In genomic region chr20:3412600-3413392, GRCh38 we compare ENCODE assay signal across 33 cellular contexts.
"Had no signal": no experiment of that assay in that cellular context is flagged by ENCODE, and none has a peak within 500 bp of the region (broad histone marks: within the 10 kb centered on the region; RNA-seq: fewer than 3 reads in every experiment).

No MANE protein-coding gene starts in this region.

- FAIRE-seq: urothelium cell line had no signal

- H3K27ac Mint-ChIP-seq: naive B cell; naive thymus-derived CD8-positive, alpha-beta T cell; natural killer cell treated with Interleukin-12 subunit alpha and Interleukin-12 subunit beta and Interleukin-15 and Interleukin-18, amount 100 ng/mL, for 72 hours; nephron progenitor cell; neural progenitor cell; progenitor cell of endocrine pancreas; stimulated activated memory B cell treated with anti-CD40 and anti-IgM and Interleukin-4, amounts not matched to agents 10 μg/mL and 1 μg/mL and 100 μg/mL, for 72 hours; stimulated activated naive CD8-positive, alpha-beta T cell treated with anti-CD3 and anti-CD28 coated beads, Interleukin-15, amount 100 ng/mL, for 72 hours had no signal

- H3K4me3 Mint-ChIP-seq: naive thymus-derived CD8-positive, alpha-beta T cell; natural killer cell treated with Interleukin-12 subunit alpha and Interleukin-12 subunit beta and Interleukin-15 and Interleukin-18, amount 100 ng/mL, for 72 hours; nephron progenitor cell; neural progenitor cell; stimulated activated memory B cell treated with anti-CD40 and anti-IgM and Interleukin-4, amounts not matched to agents 10 μg/mL and 1 μg/mL and 100 μg/mL, for 72 hours; stimulated activated naive CD8-positive, alpha-beta T cell treated with anti-CD3 and anti-CD28 coated beads, Interleukin-15, amount 100 ng/mL, for 72 hours had no signal

- H3K27me3 ChIP-seq: neural progenitor cell, ovary, spleen, suprapubic skin, testis, upper lobe of left lung, vagina had no signal

- H3K9me3 ChIP-seq: ovary, psoas muscle, suprapubic skin, testis, tibial artery, transverse colon, upper lobe of left lung, vagina had no signal

- H3K79me2 ChIP-seq: parathyroid adenoma had no signal

- H3K27me3 Mint-ChIP-seq: progenitor cell of endocrine pancreas; stimulated activated naive CD8-positive, alpha-beta T cell treated with anti-CD3 and anti-CD28 coated beads, Interleukin-15, amount 100 ng/mL, for 72 hours had no signal

- H3K36me3 Mint-ChIP-seq: natural killer cell treated with Interleukin-12 subunit alpha and Interleukin-12 subunit beta and Interleukin-15 and Interleukin-18, amount 100 ng/mL, for 72 hours; neural progenitor cell; stimulated activated memory B cell treated with anti-CD40 and anti-IgM and Interleukin-4, amounts not matched to agents 10 μg/mL and 1 μg/mL and 100 μg/mL, for 72 hours had no signal

- H3K9ac ChIP-seq: neural progenitor cell, parathyroid adenoma had no signal

- H2AFZ ChIP-seq: neural progenitor cell, parathyroid adenoma had no signal

- H3K4me2 ChIP-seq: neural progenitor cell, smooth muscle cell had no signal

- DNase-seq: naive B cell; naive thymus-derived CD8-positive, alpha-beta T cell; nephron progenitor cell; occipital lobe; ovary; posterior cingulate gyrus; psoas muscle; right cardiac atrium; spleen; stimulated activated CD4-positive, alpha-beta T cell treated with anti-CD3 and anti-CD28 coated beads, Interleukin-12 subunit alpha, Interleukin-12 subunit beta, amount 100 ng/mL, for 4 hours; stimulated activated CD4-positive, alpha-beta T cell treated with anti-CD3 and anti-CD28 coated beads, Interleukin-1b, Interleukin-23, amount 100 ng/mL, for 48 hours; stimulated activated CD4-positive, alpha-beta T cell treated with anti-CD3 and anti-CD28 coated beads, Interleukin-4, amount 100 ng/mL, for 1 hour; stimulated activated CD4-positive, alpha-beta T cell treated with anti-CD3 and anti-CD28 coated beads, Interleukin-4, amount 100 ng/mL, for 4 hours; stimulated activated CD8-positive, alpha-beta memory T cell treated with anti-CD3 and anti-CD28 coated beads, Interleukin-4, amount 100 ng/mL, for 48 hours; stimulated activated naive CD4-positive, alpha-beta T cell; stimulated activated naive CD8-positive, alpha-beta T cell treated with anti-CD3 and anti-CD28 coated beads, Interleukin-15, amount 100 ng/mL, for 72 hours; stimulated activated naive CD8-positive, alpha-beta T cell treated with anti-CD3 and anti-CD28 coated beads, Interleukin-15, Interleukin-2, amounts not matched to agents 100 U/mL and 50 U/mL, for 24 hours; substantia nigra; testis; tibial artery; transverse colon; upper lobe of left lung had no signal

- H3K4me1 ChIP-seq: psoas muscle, testis had no signal

- H3K36me3 ChIP-seq: neural progenitor cell, ovary, spleen, suprapubic skin, tibial artery, transverse colon, upper lobe of left lung, vagina had no signal

- H3K4me3 ChIP-seq: neural progenitor cell, ovary, psoas muscle, skin epidermis, smooth muscle cell, spleen, suprapubic skin, testis, tibial artery, transverse colon, upper lobe of left lung, vagina had no signal

- H3K9me3 Mint-ChIP-seq: natural killer cell treated with Interleukin-12 subunit alpha and Interleukin-12 subunit beta and Interleukin-15 and Interleukin-18, amount 100 ng/mL, for 72 hours; neural progenitor cell had no signal

- ATAC-seq: naive thymus-derived CD8-positive, alpha-beta T cell; natural killer cell treated with Interleukin-12 subunit alpha and Interleukin-12 subunit beta and Interleukin-15 and Interleukin-18, amount 100 ng/mL, for 72 hours; psoas muscle; right cardiac atrium; sciatic nerve; stimulated activated memory B cell treated with anti-CD40 and anti-IgM and Interleukin-4, amounts not matched to agents 10 μg/mL and 1 μg/mL and 100 μg/mL, for 72 hours; stimulated activated naive CD8-positive, alpha-beta T cell treated with anti-CD3 and anti-CD28 coated beads, Interleukin-15, amount 100 ng/mL, for 72 hours; stimulated activated naive CD8-positive, alpha-beta T cell treated with anti-CD3 and anti-CD28 coated beads, Interleukin-15, Interleukin-2, amounts not matched to agents 100 U/mL and 50 U/mL, for 24 hours had no signal

- H3K27ac ChIP-seq: neural progenitor cell, ovary, parathyroid adenoma, psoas muscle, skin epidermis, spleen, suprapubic skin, testis, tibial artery, transverse colon, upper lobe of left lung, vagina had no signal
